ENCODE assay signal across 18 cellular contexts in genomic region chr7:37665352-37666022, GRCh38. TPM values are rescaled to one million over a fixed set of nuclear protein-coding genes. Genes with fewer than 3 reads are reported as not detected.
DNase-seq lines count a peak whose midpoint lies in the region; ATAC-seq, FAIRE-seq and TF ChIP-seq lines count a peak whose summit lies in the region.
"Had no signal": no experiment of that assay in that cellular context is flagged by ENCODE, and none has a peak within 500 bp of the region (broad histone marks: within the 10 kb centered on the region; RNA-seq: fewer than 3 reads in every experiment).

No MANE protein-coding gene starts in this region.

- H2AK5ac ChIP-seq in H9 (ENCODE audit: insufficient read length, low read length) = no peak overlapping the region

- H3T11ph ChIP-seq in H9 (ENCODE audit: low read length) = no peak overlapping the region

- POLR2A ChIA-PET in A549 (lab: Yijun Ruan, JAX) = no interaction called here

- 39% methylated on average over 6 of the region's 6 CpGs for WGBS in A549 (ENCODE audit: missing lambda C conversion rate)
- WGBS in H9 (ENCODE audit: extremely low coverage, insufficient read length, low lambda C conversion rate) = no CpG with 5 or more reads among the region's 6 CpGs

- no peaks in the 10 kb centered on the region for H3K23me2 ChIP-seq in H9 (ENCODE audit: insufficient read length, low read depth, low read length, poor library complexity, severe bottlenecking)

- no peaks in the 10 kb centered on the region for H3K27me3 ChIP-seq in H9 (ENCODE audit: insufficient read depth, low read length)
- H3K27me3 ChIP-seq in WERI-Rb-1 (ENCODE audit: insufficient read depth, low read depth, severe bottlenecking) = no peaks in the 10 kb centered on the region
- no peaks in the 10 kb centered on the region for H3K27me3 ChIP-seq in left lung

- H3K4me3 ChIP-seq in A549 = no peak overlapping the region
- no peak overlapping the region for H3K4me3 ChIP-seq in WERI-Rb-1 (ENCODE audit: low read depth, low read length)
- no peak overlapping the region for H3K4me3 ChIP-seq in left lung

- H3K9me3 Mint-ChIP-seq in H9 = no peaks in the 10 kb centered on the region
- no peaks in the 10 kb centered on the region for H3K9me3 Mint-ChIP-seq in natural killer cell

- H2BK20ac ChIP-seq in H9 (ENCODE audit: low read depth, low read length, poor library complexity, severe bottlenecking) = no peak overlapping the region

- no peak overlapping the region for H4K5ac ChIP-seq in H9 (ENCODE audit: insufficient read length, low read depth, low read length)

- no peak for DNase-seq in A549 (ENCODE audit: low read depth in 1 of 2, low spot score in 1 of 2)
- DNase-seq in H9 = no peak
- DNase-seq in WERI-Rb-1 = peak; percentile 21
- DNase-seq in natural killer cell = no peak
- DNase-seq in activated gamma-delta T cell (lab: John Stamatoyannopoulos, UW) = no peak
- no peak for DNase-seq in medulla oblongata (ENCODE audit: extremely low spot score)
- no peak for DNase-seq in left lung
- no peak for DNase-seq in effector CD4-positive, alpha-beta T cell
- DNase-seq: Calu3; CD4-positive, CD25-positive, alpha-beta regulatory T cell; DMS79 treated with DMSO at 0.1 percent for 48 hours; KBM-7; NCI-H1105; NCI-H187; NCI-H446 treated with DMSO at 0.1 percent for 48 hours; RPMI8226 had no signal

- no peaks in the 10 kb centered on the region for H3K79me1 ChIP-seq in H9 (ENCODE audit: insufficient read depth, low read depth, low read length, poor library complexity, severe bottlenecking)

- peaks cover 40 to 45% of the 10 kb centered on the region in 2 experiments for H3K4me1 Mint-ChIP-seq in H9
- peaks cover 76% of the 10 kb centered on the region in 2 donors for H3K4me1 Mint-ChIP-seq in natural killer cell
- H3K4me1 Mint-ChIP-seq: CD4-positive, CD25-positive, alpha-beta regulatory T cell had no signal

- peak overlapping the region; percentile 78 for H3K4me2 ChIP-seq in A549
- H3K4me2 ChIP-seq in H9 (ENCODE audit: insufficient read depth, insufficient read length, low read length) = no peak overlapping the region

- H2BK15ac ChIP-seq in H9 (ENCODE audit: low read depth, low read length) = no peak overlapping the region

- H3K4me1 ChIP-seq in A549 = peaks cover 35% of the 10 kb centered on the region
- peaks cover 13% of the 10 kb centered on the region for H3K4me1 ChIP-seq in H9 (ENCODE audit: insufficient read depth, low read length)
- peaks cover 0 to 30% of the 10 kb centered on the region in 2 donors for H3K4me1 ChIP-seq in left lung

- H2BK12ac ChIP-seq in H9 (ENCODE audit: insufficient read length, low read depth, low read length) = no peak overlapping the region

- peak overlapping the region in 2 of 3 experiments; percentile 21 to 41; a peak in 3 of 7 replicates for H3K27ac Mint-ChIP-seq in H9
- peak overlapping the region; percentile 56 to 92 for H3K27ac Mint-ChIP-seq in natural killer cell
- H3K27ac Mint-ChIP-seq: CD4-positive, CD25-positive, alpha-beta regulatory T cell had no signal

- CTCF ChIA-PET in A549 (lab: Yijun Ruan, JAX) = interaction anchor here (0.5 kb wide), 1 partner anchor 66 kb away, joined by 3 read pairs; no protein-coding TSS in a partner anchor

- H3K27ac ChIP-seq in A549 (peak overlapping the region; percentile 97), H9 (ENCODE audit: insufficient read length, low read depth, low read length) (no peak overlapping the region), WERI-Rb-1 (no peak overlapping the region), left lung (peak overlapping the region in 1 of 2 donors; percentile 84)

- no peak overlapping the region for H3K56ac ChIP-seq in H9 (ENCODE audit: insufficient read length, low read depth, low read length)

- no peak overlapping the region for H3K9ac ChIP-seq in H9 (ENCODE audit: extremely low read depth, insufficient read length, low read length)

- H2AFZ ChIP-seq in H9 (ENCODE audit: low read length) = no peak overlapping the region

- no peak overlapping the region for H3K14ac ChIP-seq in H9 (ENCODE audit: insufficient read depth, low read length)

- H3K79me2 ChIP-seq in H9 (ENCODE audit: insufficient read depth, low read length) = no peaks in the 10 kb centered on the region

- H3K9me3 ChIP-seq in A549 = peaks cover 13% of the 10 kb centered on the region; the same call in 2 of the 3 replicates
- H3K9me3 ChIP-seq in H9 (ENCODE audit: control insufficient read depth, low read depth, low read length) = no peaks in the 10 kb centered on the region
- H3K9me3 ChIP-seq in WERI-Rb-1 (ENCODE audit: severe bottlenecking) = no peaks in the 10 kb centered on the region
- H3K9me3 ChIP-seq in left lung = no peaks in the 10 kb centered on the region

- no peak for TF ChIP-seq CTCF in A549 (IDR thresholded peaks at IDR 0.05)
- TF ChIP-seq CTCF in H9 (conservative IDR thresholded peaks at IDR 0.05) = no peak
- no peak for TF ChIP-seq CTCF in WERI-Rb-1 (IDR thresholded peaks at IDR 0.05; ENCODE audit: low read depth, low read length)
- TF ChIP-seq CTCF in natural killer cell (IDR thresholded peaks at IDR 0.05) = no peak
- no peak for TF ChIP-seq CTCF in left lung (IDR thresholded peaks at IDR 0.05)

- no peaks in the 10 kb centered on the region for H3K36me3 ChIP-seq in WERI-Rb-1
- no peaks in the 10 kb centered on the region for H3K36me3 ChIP-seq in left lung

- no peak for TF ChIP-seq RAD21 in A549 (conservative IDR thresholded peaks at IDR 0.05 in 1 of 2, IDR thresholded peaks at IDR 0.05 in 1 of 2)

- TF ChIP-seq POLR2A in A549 (IDR thresholded peaks at IDR 0.05; ENCODE audit: low read length) = no peak

- H4K8ac ChIP-seq in H9 (replicated peaks; ENCODE audit: insufficient read length, low read depth, low read length) = no peak overlapping the region

- H2BK5ac ChIP-seq in H9 (ENCODE audit: insufficient read length, low read length) = no peak overlapping the region

- H3K18ac ChIP-seq in H9 (ENCODE audit: insufficient read length, low read depth, low read length) = no peak overlapping the region

- no peaks in the 10 kb centered on the region for H4K20me1 ChIP-seq in H9 (ENCODE audit: control insufficient read depth, insufficient read depth, insufficient read length)

- intact Hi-C loops in natural killer cell (cut with micrococcal nuclease) (no loop called here), left lung (cut with DNase I) (no loop called here)

- H4K91ac ChIP-seq in H9 (ENCODE audit: insufficient read length, low read depth, low read length) = no peak overlapping the region

- H3K36me3 Mint-ChIP-seq in H9 (ENCODE audit: insufficient read depth in 1 of 3, low read depth in 3 of 3) (no peaks in the 10 kb centered on the region), natural killer cell (no peaks in the 10 kb centered on the region)
- H3K36me3 Mint-ChIP-seq: CD4-positive, CD25-positive, alpha-beta regulatory T cell had no signal

- no peak overlapping the region for H3K23ac ChIP-seq in H9 (ENCODE audit: insufficient read length, low read depth, low read length)

- H3K27me3 Mint-ChIP-seq in H9 (ENCODE audit: low read depth) (no peaks in the 10 kb centered on the region), natural killer cell (ENCODE audit: low read depth in 2 of 2) (no peaks in the 10 kb centered on the region)
- H3K27me3 Mint-ChIP-seq: CD4-positive, CD25-positive, alpha-beta regulatory T cell had no signal

- ATAC-seq in A549 (peak; percentile 60 to 64), natural killer cell (no peak), left lung (no peak)

- H3K4ac ChIP-seq in H9 (ENCODE audit: low read depth, low read length) = no peak overlapping the region

- TF ChIP-seq EP300 in A549 (IDR thresholded peaks at IDR 0.05) = no peak

- no peak for FAIRE-seq in A549 (lab: Jason Lieb, UNC)
- FAIRE-seq: G401.6 had no signal

- H3K4me3 Mint-ChIP-seq in H9 (no peak overlapping the region), natural killer cell (no peak overlapping the region)
- H3K4me3 Mint-ChIP-seq: CD4-positive, CD25-positive, alpha-beta regulatory T cell had no signal

- H2BK120ac ChIP-seq in H9 (ENCODE audit: low read depth, low read length, poor library complexity, severe bottlenecking) = no peak overlapping the region

TF ChIP-seq in A549, 52 proteins besides CTCF, POLR2A, EP300 and RAD21:
- TF ChIP-seq MAX (IDR thresholded peaks at IDR 0.05) (peak; percentile 2; the same call in 1 of the 2 replicates), HES2 (IDR thresholded peaks at IDR 0.05) (no peak), HOXB13 (CRISPR knock-in tag; IDR thresholded peaks at IDR 0.05; ENCODE audit: low read depth) (no peak), ZFP36 (IDR thresholded peaks at IDR 0.05; ENCODE audit: borderline replicate concordance, partially characterized antibody) (no peak), POLR2AphosphoS2 (conservative IDR thresholded peaks at IDR 0.05; ENCODE audit: low read length) (no peak), ZNF302 (CRISPR knock-in tag; IDR thresholded peaks at IDR 0.05) (no peak), RFX5 (IDR thresholded peaks at IDR 0.05) (no peak), CEBPB (IDR thresholded peaks at IDR 0.05) (no peak), HDAC2 (IDR thresholded peaks at IDR 0.05) (no peak)

RNA-seq across cellular contexts. Expression of gene GPR141, which starts 18.1 kb away (rescaled TPM):
- polyA plus RNA-seq in A549 (2011; rRNA removed) (0.49 and 0.61 TPM in 2 replicates), A549 (2017; fragmentation: RNase III; extraction: RNeasy Plus Mini Kit Qiagen cat#74134 plus additional on column Dnase treatment) (0.11 to 0.12 TPM in 2 of 3 replicates, not detected in the other)
- polyA plus RNA-seq in A549 (2012; cell fraction: cytosol; rRNA removed) = 0.12 TPM in 1 of 2 replicates, not detected in the other
- polyA plus RNA-seq in A549 (2012; cell fraction: nucleus; rRNA removed) = not detected in 2 replicates
- polyA minus RNA-seq in A549 (2011; rRNA and poly(A)+ RNA removed) = 0.62 TPM in 1 of 2 replicates, not detected in the other
- total RNA-seq in H9 (2021) (0.50 and 0.55 TPM in 2 replicates), natural killer cell (10 to 100 TPM; 30.2 to 68.1 (median 55.2) TPM), left lung (1 to 10 TPM; 2.6 to 8.6 TPM)
- total RNA-seq: A172; Calu3; CD4-positive, CD25-positive, alpha-beta regulatory T cell had no signal
- polyA plus RNA-seq: CD4-positive, CD25-positive, alpha-beta regulatory T cell had no signal

Comparison
In these comparisons a context has a peak if more than half of its experiments do, and no peak if none do; other contexts are left out.
1. ATAC-seq: peak in A549 (2 of 2); none in natural killer cell (0 of 3) and left lung (single experiment).
2. H3K27ac ChIP-seq: peak in A549 (2 of 2); none in H9 (single experiment) and WERI-Rb-1 (single experiment).